ENCODE assay signal across 1 cellular context in the genomic region with DNA sequence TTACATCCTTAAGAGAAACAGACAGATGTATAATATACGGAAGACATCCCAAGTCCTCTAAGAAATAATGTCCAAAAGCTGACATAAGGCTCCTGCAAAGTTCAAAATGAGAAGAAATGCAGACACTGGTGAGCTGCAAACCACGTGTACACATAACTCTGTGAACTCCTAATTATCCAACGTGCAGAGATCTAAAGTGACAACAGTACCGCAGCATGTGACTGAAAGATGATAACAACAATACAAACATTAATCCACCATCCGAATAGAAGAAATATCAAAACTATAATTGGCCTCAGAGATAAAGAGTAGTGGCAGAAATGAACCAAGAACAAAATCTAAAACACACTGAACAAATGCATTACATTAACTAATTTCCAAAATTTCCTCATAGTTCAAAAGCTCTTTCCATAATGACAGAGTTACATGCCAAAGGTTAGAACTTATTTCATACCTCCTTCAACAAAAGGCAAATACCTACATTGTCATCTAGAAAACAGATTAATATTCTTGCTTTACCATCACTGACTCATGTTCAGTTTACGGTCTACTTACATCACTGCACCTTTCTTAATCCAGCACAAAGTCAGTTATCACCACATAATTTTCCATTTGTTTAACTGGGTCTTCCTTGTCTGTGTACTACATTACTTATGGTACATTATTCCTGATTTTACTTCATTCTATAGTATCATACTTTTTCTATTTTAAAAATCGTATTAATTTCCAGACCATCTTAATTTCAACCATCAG.
TF ChIP-seq lines count a peak whose summit lies in the region.

No MANE protein-coding gene starts in this region.

TF ChIP-seq in GM23338, 12 proteins besides CTCF, POLR2A, EP300 and RAD21 (continued from another document):
- no peak for TF ChIP-seq ZNF462 (CRISPR knock-in tag; IDR thresholded peaks at IDR 0.05)
- TF ChIP-seq EZH2 (IDR thresholded peaks at IDR 0.05; ENCODE audit: low read depth, unreplicated experiment), result no peak
- TF ChIP-seq ZNF114 (CRISPR knock-in tag; IDR thresholded peaks at IDR 0.05), result no peak
- TF ChIP-seq CREB1 (CRISPR knock-in tag; IDR thresholded peaks at IDR 0.05; ENCODE audit: low read depth), result no peak
- no peak for TF ChIP-seq EZH2phosphoT487 (IDR thresholded peaks at IDR 0.05; ENCODE audit: unreplicated experiment)
- TF ChIP-seq ZNF331 (CRISPR knock-in tag; IDR thresholded peaks at IDR 0.05; ENCODE audit: low read depth), result no peak
- TF ChIP-seq NANOG (IDR thresholded peaks at IDR 0.05; ENCODE audit: borderline replicate concordance), result no peak
- TF ChIP-seq REST (IDR thresholded peaks at IDR 0.05; ENCODE audit: unreplicated experiment), result no peak
- TF ChIP-seq STAT1 (IDR thresholded peaks at IDR 0.05; ENCODE audit: unreplicated experiment), result no peak
- TF ChIP-seq POLR2AphosphoS5 (IDR thresholded peaks at IDR 0.05; ENCODE audit: low read depth), result no peak
